ENCODE assay signal across 21 cellular contexts in genomic region chr7:41336981-41337380, GRCh38.
"Had no signal": no experiment of that assay in that cellular context is flagged by ENCODE, and none has a peak within 500 bp of the region (broad histone marks: within the 10 kb centered on the region; RNA-seq: fewer than 3 reads in every experiment).

No MANE protein-coding gene starts in this region.

- H3K36me3 ChIP-seq: brain microvascular endothelial cell, esophagus muscularis mucosa, heart right ventricle, left ventricle myocardium inferior, right lobe of liver, thoracic aorta, WERI-Rb-1 had no signal

- H3K27me3 ChIP-seq: brain microvascular endothelial cell, esophagus muscularis mucosa, heart right ventricle, right lobe of liver had no signal

- H3K4me1 ChIP-seq: heart right ventricle, left ventricle myocardium inferior had no signal

- ATAC-seq: activated CD8-positive, alpha-beta T cell treated with anti-CD3 and anti-CD28 coated beads, Interleukin-2, amount 10 ng/mL, durations not matched to agents 7 days and 5 days; heart right ventricle; right lobe of liver had no signal

- H3K27ac ChIP-seq: brain microvascular endothelial cell, heart right ventricle, left ventricle myocardium inferior, right lobe of liver, thoracic aorta, WERI-Rb-1 had no signal

- DNase-seq: activated CD4-positive, alpha-beta T cell treated with anti-CD3 and anti-CD28 coated beads, Interleukin-2, amount 50 U/mL, for 1 hour; activated CD4-positive, CD25-positive, alpha-beta regulatory T cell treated with anti-CD3 and anti-CD28 coated beads, Interleukin-2, amount 50 U/mL, for 72 hours; activated CD8-positive, alpha-beta T cell treated with anti-CD3 and anti-CD28 coated beads, Interleukin-2, amount 10 ng/mL, durations not matched to agents 7 days and 5 days; activated gamma-delta T cell; aorta; brain microvascular endothelial cell; caudate nucleus; dermis blood vessel endothelial cell; effector CD8-positive, alpha-beta T cell; heart right ventricle; left ventricle myocardium inferior; mammary epithelial cell; nephron progenitor cell; nucleus accumbens; posterior cingulate gyrus; right lobe of liver; stimulated activated CD4-positive, alpha-beta T cell treated with anti-CD3 and anti-CD28 coated beads, Interleukin-2, amount 100 ng/mL, for 48 hours; stimulated activated naive CD4-positive, alpha-beta T cell; WERI-Rb-1 had no signal

- H3K9me3 ChIP-seq: esophagus muscularis mucosa, heart right ventricle, left ventricle myocardium inferior, right lobe of liver, thoracic aorta had no signal

- H3K4me3 ChIP-seq: esophagus muscularis mucosa, heart right ventricle, left ventricle myocardium inferior, right lobe of liver, thoracic aorta had no signal
